ENCODE assay signal across 1 cellular context in genomic region chr15:80155378-80156175, GRCh38.
TF ChIP-seq lines count a peak whose summit lies in the region.
"Not testable (repeated sequence)": the region's sequence is repeated elsewhere in the genome, so short reads cannot be mapped to it uniquely, and the experiment has no call there.

No MANE protein-coding gene starts in this region.

TF ChIP-seq in K562, 482 proteins besides CTCF, POLR2A, EP300 and RAD21 (continued from another document and continues in another):
- TF ChIP-seq VEZF1 (CRISPR knock-in tag; IDR thresholded peaks at IDR 0.05), result peak; percentile 97
- TF ChIP-seq NONO (IDR thresholded peaks at IDR 0.05; ENCODE audit: low read depth in 2 of 2, low read length in 1 of 2), result 0 out of 4 replicates have a peak, but pooled peaks of 1 of the 2 experiments have one; percentile 12
- peak; percentile 68 for TF ChIP-seq NFE2 (IDR thresholded peaks at IDR 0.05; ENCODE audit: low read depth)
- TF ChIP-seq SRF (CRISPR knock-in tag; IDR thresholded peaks at IDR 0.05), result peak in 1 of 2 experiments; percentile 54; a peak in 1 of 4 replicates
- TF ChIP-seq EP400 (IDR thresholded peaks at IDR 0.05), result peak; percentile 69; the same call in 1 of the 2 replicates
- TF ChIP-seq MAFF (IDR thresholded peaks at IDR 0.05; ENCODE audit: low read length), result peak; percentile 65
- not testable (repeated sequence) for TF ChIP-seq ATF1 (CRISPR knock-in tag; IDR thresholded peaks at IDR 0.05); TEAD4 (CRISPR knock-in tag; IDR thresholded peaks at IDR 0.05; ENCODE audit: borderline replicate concordance)
- TF ChIP-seq ATF1 (tag; IDR thresholded peaks at IDR 0.05), result peak; percentile 66
- 0 out of 4 replicates have a peak, but pooled peaks of 1 of the 2 experiments have one; percentile 36 for TF ChIP-seq UBTF (IDR thresholded peaks at IDR 0.05; ENCODE audit: borderline replicate concordance in 1 of 2, low read depth in 2 of 2, low read length in 2 of 2)
- TF ChIP-seq SMARCC2 (IDR thresholded peaks at IDR 0.05; ENCODE audit: low read depth), result peak; percentile 86; the same call in 1 of the 2 replicates
- peak; percentile 59; the same call in 1 of the 2 replicates for TF ChIP-seq ESRRA (IDR thresholded peaks at IDR 0.05; ENCODE audit: borderline replicate concordance, low read depth)
- TF ChIP-seq EGR1 (conservative IDR thresholded peaks at IDR 0.05), result peak; percentile 22; the same call in 1 of the 2 replicates
- peak; percentile 91 for TF ChIP-seq JUNB (CRISPR knock-in tag; conservative IDR thresholded peaks at IDR 0.05)
- TF ChIP-seq CHD1 (IDR thresholded peaks at IDR 0.05; ENCODE audit: low read length), result peak; percentile 65
- TF ChIP-seq CBX1 (IDR thresholded peaks at IDR 0.05; ENCODE audit: low read depth), result peak; percentile 94; the same call in 1 of the 2 replicates
- TF ChIP-seq CREB5 (CRISPR knock-in tag; IDR thresholded peaks at IDR 0.05), result 0 out of 2 replicates have a peak, but pooled peaks have one; percentile 23
- TF ChIP-seq ZNF592 (IDR thresholded peaks at IDR 0.05), result peak; percentile 76
- TF ChIP-seq TEAD4 (IDR thresholded peaks at IDR 0.05; ENCODE audit: low read length), result peak; percentile 73
- peak; percentile 74 for TF ChIP-seq NR2C1 (IDR thresholded peaks at IDR 0.05)
- TF ChIP-seq NR2C1 (tag; IDR thresholded peaks at IDR 0.05), result peak; percentile 55; the same call in 1 of the 2 replicates
- peak; percentile 43 to 58; a peak in 3 of 4 replicates for TF ChIP-seq MAZ (CRISPR knock-in tag; conservative IDR thresholded peaks at IDR 0.05 in 1 of 2, IDR thresholded peaks at IDR 0.05 in 1 of 2)
- TF ChIP-seq MTA1 (IDR thresholded peaks at IDR 0.05; ENCODE audit: borderline replicate concordance), result peak; percentile 45; the same call in 1 of the 2 replicates
- peak; percentile 98 for TF ChIP-seq DPF2 (IDR thresholded peaks at IDR 0.05)
- peak; percentile 99 for TF ChIP-seq BCOR (IDR thresholded peaks at IDR 0.05)
- TF ChIP-seq PTBP1 (IDR thresholded peaks at IDR 0.05; ENCODE audit: low read depth, low read length), result peak; percentile 92
- TF ChIP-seq TFE3 (CRISPR knock-in tag; IDR thresholded peaks at IDR 0.05), result peak; percentile 97
- TF ChIP-seq PTRF (tag; IDR thresholded peaks at IDR 0.05), result 0 out of 2 replicates have a peak, but pooled peaks have one; percentile 33
- TF ChIP-seq HLTF (IDR thresholded peaks at IDR 0.05), result 0 out of 2 replicates have a peak, but pooled peaks have one; percentile 64
- peak; percentile 72; the same call in 1 of the 2 replicates for TF ChIP-seq CC2D1A (IDR thresholded peaks at IDR 0.05)
- 0 out of 2 replicates have a peak, but pooled peaks have one; percentile 16 for TF ChIP-seq POLR2G (IDR thresholded peaks at IDR 0.05; ENCODE audit: low read depth, low read length)
- peak; percentile 96 for TF ChIP-seq SMARCE1 (IDR thresholded peaks at IDR 0.05)
- TF ChIP-seq E2F6 (IDR thresholded peaks at IDR 0.05; ENCODE audit: borderline replicate concordance in 1 of 2, extremely low read depth in 1 of 2, insufficient read depth in 1 of 2, insufficient read length in 1 of 2, low read depth in 1 of 2, low read length in 1 of 2, poor library complexity in 1 of 2, severe bottlenecking in 1 of 2), result peak in 1 of 2 experiments; percentile 26
- TF ChIP-seq JUND (IDR thresholded peaks at IDR 0.05; ENCODE audit: borderline replicate concordance, low read depth, low read length), result peak; percentile 99
- peak; percentile 99 for TF ChIP-seq JUND (tag; IDR thresholded peaks at IDR 0.05; ENCODE audit: borderline replicate concordance, low read depth, low read length)
- TF ChIP-seq CTBP1 (IDR thresholded peaks at IDR 0.05; ENCODE audit: borderline replicate concordance), result peak; percentile 27; the same call in 1 of the 2 replicates
- peak; percentile 95 for TF ChIP-seq SMARCA4 (IDR thresholded peaks at IDR 0.05)
- TF ChIP-seq CHAMP1 (IDR thresholded peaks at IDR 0.05), result 0 out of 2 replicates have a peak, but pooled peaks have one; percentile 14
- TF ChIP-seq HDAC1 (IDR thresholded peaks at IDR 0.05), result peak in 1 of 2 experiments; percentile 49; a peak in 1 of 4 replicates
- peak; percentile 68 for TF ChIP-seq ATF7 (IDR thresholded peaks at IDR 0.05)
- TF ChIP-seq ELF2 (CRISPR knock-in tag; IDR thresholded peaks at IDR 0.05), result peak; percentile 23; the same call in 1 of the 2 replicates
- 0 out of 2 replicates have a peak, but pooled peaks have one; percentile 9 for TF ChIP-seq EHMT2 (IDR thresholded peaks at IDR 0.05)
- peak; percentile 45; the same call in 1 of the 2 replicates for TF ChIP-seq PHB2 (IDR thresholded peaks at IDR 0.05; ENCODE audit: low read depth)
- peak; percentile 93 for TF ChIP-seq MEIS2 (IDR thresholded peaks at IDR 0.05; ENCODE audit: partially characterized antibody)
- TF ChIP-seq ETS1 (conservative IDR thresholded peaks at IDR 0.05; ENCODE audit: control insufficient read depth, low read depth, low read length), result 0 out of 2 replicates have a peak, but pooled peaks have one; percentile 26
- TF ChIP-seq ARID1B (IDR thresholded peaks at IDR 0.05), result peak; percentile 90
- peak; percentile 76; the same call in 1 of the 2 replicates for TF ChIP-seq KLF16 (IDR thresholded peaks at IDR 0.05)
- peak; percentile 79 to 84 for TF ChIP-seq TRIM24 (IDR thresholded peaks at IDR 0.05)
- TF ChIP-seq SMARCA5 (IDR thresholded peaks at IDR 0.05), result peak; percentile 99
- peak; percentile 83 for TF ChIP-seq NCOR1 (IDR thresholded peaks at IDR 0.05)
